In the genomic region with DNA sequence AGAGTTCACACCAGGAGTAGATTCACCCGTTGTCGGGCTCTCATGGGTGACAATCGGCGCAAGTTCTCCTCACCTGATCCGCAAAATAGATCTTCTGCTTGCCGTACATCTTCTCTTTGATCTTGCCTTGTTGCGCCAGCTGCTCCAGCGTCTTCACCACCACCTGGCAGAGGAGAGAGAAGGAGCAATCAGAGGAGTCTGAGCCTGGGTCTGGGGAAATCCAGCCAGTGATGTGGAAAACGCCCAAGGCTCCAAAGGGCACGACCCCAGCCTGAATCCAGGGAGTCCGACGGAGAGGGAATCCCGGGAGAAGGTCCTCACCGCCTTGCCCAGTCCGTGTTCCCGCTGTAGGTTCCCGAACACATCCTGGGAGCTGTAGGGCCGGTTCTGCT, we compare ENCODE assay signal across 1 cellular context.
A peak's percentile ranks its signal among the peaks of the same experiment; 100 is the strongest.
TF ChIP-seq lines count a peak whose summit lies in the region.

No MANE protein-coding gene starts in this region.

TF ChIP-seq in GM12878, 131 proteins besides CTCF, POLR2A, EP300 and RAD21:
- TF ChIP-seq, protein P1, sequence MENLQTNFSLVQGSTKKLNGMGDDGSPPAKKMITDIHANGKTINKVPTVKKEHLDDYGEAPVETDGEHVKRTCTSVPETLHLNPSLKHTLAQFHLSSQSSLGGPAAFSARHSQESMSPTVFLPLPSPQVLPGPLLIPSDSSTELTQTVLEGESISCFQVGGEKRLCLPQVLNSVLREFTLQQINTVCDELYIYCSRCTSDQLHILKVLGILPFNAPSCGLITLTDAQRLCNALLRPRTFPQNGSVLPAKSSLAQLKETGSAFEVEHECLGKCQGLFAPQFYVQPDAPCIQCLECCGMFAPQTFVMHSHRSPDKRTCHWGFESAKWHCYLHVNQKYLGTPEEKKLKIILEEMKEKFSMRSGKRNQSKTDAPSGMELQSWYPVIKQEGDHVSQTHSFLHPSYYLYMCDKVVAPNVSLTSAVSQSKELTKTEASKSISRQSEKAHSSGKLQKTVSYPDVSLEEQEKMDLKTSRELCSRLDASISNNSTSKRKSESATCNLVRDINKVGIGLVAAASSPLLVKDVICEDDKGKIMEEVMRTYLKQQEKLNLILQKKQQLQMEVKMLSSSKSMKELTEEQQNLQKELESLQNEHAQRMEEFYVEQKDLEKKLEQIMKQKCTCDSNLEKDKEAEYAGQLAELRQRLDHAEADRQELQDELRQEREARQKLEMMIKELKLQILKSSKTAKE (IDR thresholded peaks at IDR 0.05; ENCODE audit: low read depth, poor library complexity, severe bottlenecking), result no peak
- TF ChIP-seq TCF12 (IDR thresholded peaks at IDR 0.05; ENCODE audit: low read depth, low read length), result 0 out of 2 replicates have a peak, but pooled peaks have one; percentile 19
